ENCODE assay signal across 13 cellular contexts in genomic region chr3:123520656-123521055, GRCh38.
"Had no signal": no experiment of that assay in that cellular context is flagged by ENCODE, and none has a peak within 500 bp of the region (broad histone marks: within the 10 kb centered on the region; RNA-seq: fewer than 3 reads in every experiment).

No MANE protein-coding gene starts in this region.

- H3K27ac Mint-ChIP-seq: activated naive CD8-positive, alpha-beta T cell treated with anti-CD3 and anti-CD28 coated beads, Interleukin-2, amount 10 ng/mL, durations not matched to agents 7 days and 5 days; stimulated activated naive CD8-positive, alpha-beta T cell treated with anti-CD3 and anti-CD28 coated beads, Interleukin-15, Interleukin-2, amounts not matched to agents 100 ng/mL and 50 ng/mL, for 24 hours had no signal

- H3K4me3 Mint-ChIP-seq: activated naive CD8-positive, alpha-beta T cell treated with anti-CD3 and anti-CD28 coated beads, Interleukin-2, amount 10 ng/mL, durations not matched to agents 7 days and 5 days; nephron; stimulated activated naive CD8-positive, alpha-beta T cell treated with anti-CD3 and anti-CD28 coated beads, Interleukin-15, Interleukin-2, amounts not matched to agents 100 ng/mL and 50 ng/mL, for 24 hours; T-helper 17 cell had no signal

- ATAC-seq: lower lobe of right lung, T-helper 17 cell had no signal

- H3K9me3 Mint-ChIP-seq: activated naive CD8-positive, alpha-beta T cell treated with anti-CD3 and anti-CD28 coated beads, Interleukin-2, amount 10 ng/mL, durations not matched to agents 7 days and 5 days; nephron; stimulated activated naive CD8-positive, alpha-beta T cell treated with anti-CD3 and anti-CD28 coated beads, Interleukin-15, Interleukin-2, amounts not matched to agents 100 ng/mL and 50 ng/mL, for 24 hours had no signal

- H3K27me3 Mint-ChIP-seq: activated naive CD8-positive, alpha-beta T cell treated with anti-CD3 and anti-CD28 coated beads, Interleukin-2, amount 10 ng/mL, durations not matched to agents 7 days and 5 days; stimulated activated naive CD8-positive, alpha-beta T cell treated with anti-CD3 and anti-CD28 coated beads, Interleukin-15, Interleukin-2, amounts not matched to agents 100 ng/mL and 50 ng/mL, for 24 hours; T-helper 17 cell had no signal

- DNase-seq: activated CD4-positive, CD25-positive, alpha-beta regulatory T cell; activated effector memory CD4-positive, alpha-beta T cell treated with Interleukin-2 at 50 U/mL for 16 hours; activated naive CD8-positive, alpha-beta T cell treated with anti-CD3 and anti-CD28 coated beads, Interleukin-2, amount 10 ng/mL, durations not matched to agents 7 days and 5 days; activated T-cell treated with anti-CD3 and anti-CD28 coated beads, Interleukin-2, amount 50 U/mL, for 1 hour; cortex of kidney; erythroblast; lower lobe of right lung; occipital lobe; stimulated activated CD4-positive, alpha-beta T cell treated with anti-CD3 and anti-CD28 coated beads, Interleukin-4, amount 100 ng/mL, for 1 hour; stimulated activated CD8-positive, alpha-beta memory T cell treated with anti-CD3 and anti-CD28 coated beads, Interleukin-4, amount 100 ng/mL, for 48 hours; T-helper 17 cell had no signal
